Comparison of ENCODE assay signal across 12 cellular contexts in genomic region chr6:41469156-41469950, GRCh38.
DNase-seq lines count a peak whose midpoint lies in the region; FAIRE-seq and TF ChIP-seq lines count a peak whose summit lies in the region.
"Had no signal": no experiment of that assay in that cellular context is flagged by ENCODE, and none has a peak within 500 bp of the region (broad histone marks: within the 10 kb centered on the region; RNA-seq: fewer than 3 reads in every experiment).

No MANE protein-coding gene starts in this region.

- no peak for TF ChIP-seq CTCF in hepatocyte (IDR thresholded peaks at IDR 0.05; ENCODE audit: poor library complexity)
- no peak for TF ChIP-seq CTCF in parathyroid adenoma (IDR thresholded peaks at IDR 0.05)

- no peaks in the 10 kb centered on the region for H3K9me2 ChIP-seq in hepatocyte (replicated peaks; ENCODE audit: insufficient read depth)

- no peak for FAIRE-seq in frontal cortex (lab: Jason Lieb, UNC)

- H3K9ac ChIP-seq in parathyroid adenoma = no peak overlapping the region

- H3K27me3 ChIP-seq in hepatocyte (no peaks in the 10 kb centered on the region), parathyroid adenoma (ENCODE audit: control insufficient read depth, insufficient read depth, low read length) (no peaks in the 10 kb centered on the region)

- peak overlapping the region; percentile 73 for H3K27ac ChIP-seq in hepatocyte
- H3K27ac ChIP-seq in parathyroid adenoma = no peak overlapping the region
- H3K27ac ChIP-seq: heart left ventricle had no signal

- H3K9me3 ChIP-seq in hepatocyte (ENCODE audit: low read depth) (no peaks in the 10 kb centered on the region), parathyroid adenoma (ENCODE audit: control insufficient read depth, low read length) (no peaks in the 10 kb centered on the region)
- H3K9me3 ChIP-seq: heart left ventricle had no signal

- H3K4me3 ChIP-seq in hepatocyte = no peak overlapping the region
- H3K4me3 ChIP-seq in parathyroid adenoma (ENCODE audit: low read depth, low read length) = no peak overlapping the region

- DNase-seq in NCI-H1417 (lab: John Stamatoyannopoulos, UW) (peak in 2 of 3 experiments; percentile 18 to 70), NCI-H1417 treated with DMSO at 0.1 percent for 48 hours (lab: John Stamatoyannopoulos, UW) (no peak), NCI-H748 (lab: John Stamatoyannopoulos, UW; ENCODE audit: unreplicated experiment) (peak; percentile 77), hepatocyte (ENCODE audit: low spot score) (peak; percentile 5), putamen (ENCODE audit: low spot score) (no peak), frontal cortex (ENCODE audit: low spot score in 2 of 2) (no peak), NCI-H1092 (lab: John Stamatoyannopoulos, UW) (no peak)
- DNase-seq: 8988T; activated CD4-positive, alpha-beta T cell treated with anti-CD3 and anti-CD28 coated beads for 4 hours; central memory CD4-positive, alpha-beta T cell; heart left ventricle had no signal

- peaks cover 41% of the 10 kb centered on the region for H3K4me1 ChIP-seq in hepatocyte (ENCODE audit: insufficient read depth)
- no peaks in the 10 kb centered on the region for H3K4me1 ChIP-seq in parathyroid adenoma

- no peaks in the 10 kb centered on the region for H3K79me2 ChIP-seq in hepatocyte
- no peaks in the 10 kb centered on the region for H3K79me2 ChIP-seq in parathyroid adenoma

- H2AFZ ChIP-seq in hepatocyte = peak overlapping the region; percentile 78
- peak overlapping the region; percentile 38 for H2AFZ ChIP-seq in parathyroid adenoma

- peak overlapping the region; percentile 88 for H3K4me2 ChIP-seq in hepatocyte
- H3K4me2 ChIP-seq in parathyroid adenoma (ENCODE audit: low read length) = no peak overlapping the region

- no peaks in the 10 kb centered on the region for H4K20me1 ChIP-seq in hepatocyte (ENCODE audit: insufficient read depth, poor library complexity, severe bottlenecking)

- 46% methylated on average over 16 of the region's 16 CpGs for WGBS in hepatocyte (ENCODE audit: low lambda C conversion rate, missing lambda C conversion rate)

- H3K36me3 ChIP-seq in hepatocyte (replicated peaks; ENCODE audit: insufficient read depth, low read depth) (no peaks in the 10 kb centered on the region), parathyroid adenoma (ENCODE audit: control insufficient read depth, insufficient read depth, low read length) (no peaks in the 10 kb centered on the region)
- H3K36me3 ChIP-seq: heart left ventricle had no signal

Comparison
In these comparisons a context has a peak if more than half of its experiments do, and no peak if none do; other contexts are left out.
1. DNase-seq: peak in NCI-H1417 (2 of 3), NCI-H748 (single experiment) and hepatocyte (single experiment); none in NCI-H1417 treated with DMSO at 0.1 percent for 48 hours (single experiment), putamen (single experiment), frontal cortex (0 of 2) and NCI-H1092 (single experiment).